ENCODE assay signal across 1 cellular context in the genomic region with DNA sequence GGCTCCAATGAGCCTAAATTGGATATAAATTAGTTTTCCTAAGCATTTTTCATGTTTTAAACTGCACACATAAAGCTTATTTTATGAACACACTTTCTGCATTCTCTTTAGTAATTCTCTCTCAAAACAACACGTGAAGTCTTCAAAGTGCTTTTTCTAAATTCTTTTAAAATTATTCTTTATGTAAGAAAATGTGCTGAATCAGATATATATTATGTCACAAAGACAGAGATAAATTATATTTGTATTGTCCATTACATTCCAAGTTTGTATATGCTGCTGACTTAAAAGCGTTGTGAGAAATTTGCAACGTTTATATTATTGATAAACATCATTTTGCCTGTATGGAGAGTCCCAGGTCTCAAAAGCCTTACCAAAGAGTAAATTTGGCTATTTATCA.
TF ChIP-seq lines count a peak whose summit lies in the region.

No MANE protein-coding gene starts in this region.

TF ChIP-seq in K562, 482 proteins besides CTCF, POLR2A, EP300 and RAD21:
- TF ChIP-seq, protein P1, sequence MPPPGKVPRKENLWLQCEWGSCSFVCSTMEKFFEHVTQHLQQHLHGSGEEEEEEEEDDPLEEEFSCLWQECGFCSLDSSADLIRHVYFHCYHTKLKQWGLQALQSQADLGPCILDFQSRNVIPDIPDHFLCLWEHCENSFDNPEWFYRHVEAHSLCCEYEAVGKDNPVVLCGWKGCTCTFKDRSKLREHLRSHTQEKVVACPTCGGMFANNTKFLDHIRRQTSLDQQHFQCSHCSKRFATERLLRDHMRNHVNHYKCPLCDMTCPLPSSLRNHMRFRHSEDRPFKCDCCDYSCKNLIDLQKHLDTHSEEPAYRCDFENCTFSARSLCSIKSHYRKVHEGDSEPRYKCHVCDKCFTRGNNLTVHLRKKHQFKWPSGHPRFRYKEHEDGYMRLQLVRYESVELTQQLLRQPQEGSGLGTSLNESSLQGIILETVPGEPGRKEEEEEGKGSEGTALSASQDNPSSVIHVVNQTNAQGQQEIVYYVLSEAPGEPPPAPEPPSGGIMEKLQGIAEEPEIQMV (tag; conservative IDR thresholded peaks at IDR 0.05; ENCODE audit: low read depth), result no peak
- peak; percentile 50; the same call in 1 of the 2 replicates for TF ChIP-seq C11orf30 (IDR thresholded peaks at IDR 0.05; ENCODE audit: low read depth)
- peak; percentile 77 for TF ChIP-seq ZNF316 (IDR thresholded peaks at IDR 0.05)
